Comparison of ENCODE assay signal across 22 cellular contexts in genomic region chr11:4167758-4168157, GRCh38.
"Had no signal": no experiment of that assay in that cellular context is flagged by ENCODE, and none has a peak within 500 bp of the region (broad histone marks: within the 10 kb centered on the region; RNA-seq: fewer than 3 reads in every experiment).

No MANE protein-coding gene starts in this region.

- H3K9me3 Mint-ChIP-seq: activated B cell treated with CpG ODN at 0.5 μM for 24 hours; activated CD4-positive, alpha-beta memory T cell treated with anti-CD3 and anti-CD28 coated beads, Interleukin-2, amount 10 ng/mL, durations not matched to agents 7 days and 5 days; activated naive CD4-positive, alpha-beta T cell treated with anti-CD3 and anti-CD28 coated beads, Interleukin-2, amount 50 U/mL, for 24 hours had no signal

- ATAC-seq: PC-3, T-helper 17 cell had no signal

- H3K4me3 Mint-ChIP-seq: activated B cell treated with CpG ODN at 0.5 μM for 24 hours; activated CD4-positive, alpha-beta memory T cell treated with anti-CD3 and anti-CD28 coated beads, Interleukin-2, amount 10 ng/mL, durations not matched to agents 7 days and 5 days; activated naive CD4-positive, alpha-beta T cell treated with anti-CD3 and anti-CD28 coated beads, Interleukin-2, amount 50 U/mL, for 24 hours; T-helper 17 cell had no signal

- H3K36me3 Mint-ChIP-seq: activated naive CD4-positive, alpha-beta T cell treated with anti-CD3 and anti-CD28 coated beads, Interleukin-2, amount 50 U/mL, for 24 hours had no signal

- H3K27me3 Mint-ChIP-seq: activated B cell treated with CpG ODN at 0.5 μM for 24 hours; activated naive CD4-positive, alpha-beta T cell treated with anti-CD3 and anti-CD28 coated beads, Interleukin-2, amount 50 U/mL, for 24 hours had no signal

- DNase-seq: activated B cell treated with CpG ODN at 0.5 μM for 24 hours; activated CD4-positive, alpha-beta memory T cell treated with anti-CD3 and anti-CD28 coated beads, Interleukin-2, amount 10 ng/mL, durations not matched to agents 7 days and 5 days; activated CD4-positive, alpha-beta T cell treated with anti-CD3 and anti-CD28 coated beads for 1 hour; activated CD4-positive, alpha-beta T cell treated with anti-CD3 and anti-CD28 coated beads, Interleukin-2, amount 50 U/mL, for 1 hour; activated CD8-positive, alpha-beta memory T cell treated with anti-CD3 and anti-CD28 coated beads, Interleukin-2, amount 50 U/mL, for 48 hours; activated naive CD4-positive, alpha-beta T cell; activated T-cell treated with anti-CD3 and anti-CD28 coated beads, Interleukin-2, amount 50 U/mL, for 1 hour; IMR-90; Kasumi-1; KBM-7; NCI-H1105 treated with DMSO at 0.1 percent for 48 hours; NCI-H1436 treated with DMSO at 0.1 percent for 48 hours; NCI-H187; NCI-H2081; NCI-H510A treated with DMSO at 0.1 percent for 48 hours; NCI-H69; NK-92 treated with Interleukin-12 subunit alpha and Interleukin-12 subunit beta, amount 100 ng/mL, for 24 hours; PC-3; SIG-M5; T-helper 17 cell; T-helper 9 cell had no signal

- H3K4me1 Mint-ChIP-seq: activated B cell treated with CpG ODN at 0.5 μM for 24 hours; activated CD4-positive, alpha-beta memory T cell treated with anti-CD3 and anti-CD28 coated beads, Interleukin-2, amount 10 ng/mL, durations not matched to agents 7 days and 5 days; activated naive CD4-positive, alpha-beta T cell treated with anti-CD3 and anti-CD28 coated beads, Interleukin-2, amount 50 U/mL, for 24 hours; T-helper 17 cell had no signal

- H3K27ac Mint-ChIP-seq: activated B cell treated with CpG ODN at 0.5 μM for 24 hours; activated CD4-positive, alpha-beta memory T cell treated with anti-CD3 and anti-CD28 coated beads, Interleukin-2, amount 10 ng/mL, durations not matched to agents 7 days and 5 days; activated naive CD4-positive, alpha-beta T cell treated with anti-CD3 and anti-CD28 coated beads, Interleukin-2, amount 50 U/mL, for 24 hours; T-helper 17 cell had no signal
